11 cellular contexts compared by ENCODE assay signal in genomic region chr5:10626473-10627013, GRCh38.
DNase-seq lines count a peak whose midpoint lies in the region; TF ChIP-seq lines count a peak whose summit lies in the region.
"Had no signal": no experiment of that assay in that cellular context is flagged by ENCODE, and none has a peak within 500 bp of the region (broad histone marks: within the 10 kb centered on the region; RNA-seq: fewer than 3 reads in every experiment).

No MANE protein-coding gene starts in this region.

- TF ChIP-seq RAD21 in Ishikawa (IDR thresholded peaks at IDR 0.05; ENCODE audit: low read depth) = no peak

- peaks cover 5% of the 10 kb centered on the region for H3F3A ChIP-seq in DOHH2 (ENCODE audit: control insufficient read depth, insufficient read depth)

- TF ChIP-seq CTCF in DOHH2 (IDR thresholded peaks at IDR 0.05; ENCODE audit: low read depth, low read length, poor library complexity, severe bottlenecking) (no peak), ascending aorta (IDR thresholded peaks at IDR 0.05) (no peak), osteoblast (IDR thresholded peaks at IDR 0.05; ENCODE audit: extremely low read depth, low read depth, low read length) (no peak)

- H3K27me3 ChIP-seq in DOHH2 (ENCODE audit: control insufficient read depth, low read length) = peaks cover 5% of the 10 kb centered on the region; the same call in 1 of the 2 replicates
- H3K27me3 ChIP-seq in ascending aorta = no peaks in the 10 kb centered on the region
- H3K27me3 ChIP-seq in osteoblast (ENCODE audit: insufficient read depth, low read length) = no peaks in the 10 kb centered on the region

- H3K4me1 ChIP-seq in DOHH2 (ENCODE audit: control insufficient read depth, low read length) = peaks cover 47% of the 10 kb centered on the region
- peaks cover 0 to 12% of the 10 kb centered on the region in 2 donors for H3K4me1 ChIP-seq in ascending aorta
- H3K4me1 ChIP-seq in osteoblast (ENCODE audit: insufficient read depth, low read length) = peaks cover 6% of the 10 kb centered on the region

- no peak overlapping the region for H2AFZ ChIP-seq in osteoblast (ENCODE audit: low read length)

- H3K79me2 ChIP-seq in DOHH2 (ENCODE audit: control insufficient read depth, low read length) (no peaks in the 10 kb centered on the region), osteoblast (ENCODE audit: insufficient read depth, low read length) (no peaks in the 10 kb centered on the region)

- TF ChIP-seq EP300 in Ishikawa (IDR thresholded peaks at IDR 0.05; ENCODE audit: borderline replicate concordance) = no peak

- H3K27ac ChIP-seq in DOHH2 (ENCODE audit: low read depth, low read length) = no peak overlapping the region
- peak overlapping the region; percentile 70 to 89 for H3K27ac ChIP-seq in ascending aorta
- no peak overlapping the region for H3K27ac ChIP-seq in osteoblast (ENCODE audit: low read depth, low read length)

- H3K4me2 ChIP-seq in DOHH2 (ENCODE audit: low read length) (peak overlapping the region; percentile 90; the same call in 1 of the 2 replicates), osteoblast (ENCODE audit: insufficient read depth, low read length) (peak overlapping the region; percentile 95)

- H3K4me3 ChIP-seq in DOHH2 (ENCODE audit: low read length) = no peak overlapping the region
- H3K4me3 ChIP-seq in ascending aorta = no peak overlapping the region
- H3K4me3 ChIP-seq in osteoblast (ENCODE audit: insufficient read depth, low read length) = no peak overlapping the region

- H3K9me2 ChIP-seq in DOHH2 (replicated peaks; ENCODE audit: control insufficient read depth, low read length) = no peaks in the 10 kb centered on the region

- H3K9me3 ChIP-seq in DOHH2 (ENCODE audit: control insufficient read depth, insufficient read depth, low read length) (0 out of 2 replicates have a peak, but pooled peaks cover 3% of the 10 kb centered on the region), ascending aorta (no peaks in the 10 kb centered on the region), osteoblast (ENCODE audit: low read depth, low read length) (no peaks in the 10 kb centered on the region)

- H4K20me1 ChIP-seq in DOHH2 (ENCODE audit: control insufficient read depth, insufficient read depth, low read depth, low read length) = no peaks in the 10 kb centered on the region
- H4K20me1 ChIP-seq in osteoblast (ENCODE audit: insufficient read depth, low read length) = no peaks in the 10 kb centered on the region

- intact Hi-C loops in ascending aorta (cut with DNase I) = loop anchor here (2.0 to 5.0 kb wide), 2 partner anchors 64 to 136 kb away; partner anchors contain the start of gene DAP

- no peaks in the 10 kb centered on the region for H3K36me3 ChIP-seq in DOHH2 (ENCODE audit: control insufficient read depth, low read length)
- H3K36me3 ChIP-seq in ascending aorta = no peaks in the 10 kb centered on the region
- no peaks in the 10 kb centered on the region for H3K36me3 ChIP-seq in osteoblast (ENCODE audit: insufficient read depth, low read length)

- DNase-seq in ascending aorta (ENCODE audit: low spot score in 2 of 2) (no peak), osteoblast (ENCODE audit: insufficient read length, low spot score, missing footprints) (no peak), dedifferentiated amniotic fluid mesenchymal stem cell (ENCODE audit: extremely low spot score) (no peak), dermis blood vessel endothelial cell (no peak), C1 segment of cervical spinal cord (lab: John Stamatoyannopoulos, UW) (no peak), NCI-H1694 treated with DMSO at 0.1 percent for 48 hours (lab: John Stamatoyannopoulos, UW) (no peak)
- DNase-seq: cerebellar nuclear complex, hippocampal formation, NCI-H1048 had no signal

TF ChIP-seq in Ishikawa, 13 proteins besides CTCF, POLR2A, EP300 and RAD21:
- TF ChIP-seq YY1 (IDR thresholded peaks at IDR 0.05; ENCODE audit: low read depth) (no peak), ZBTB7A (IDR thresholded peaks at IDR 0.05; ENCODE audit: low read depth) (no peak), EGR1 (IDR thresholded peaks at IDR 0.05) (no peak), MAX (IDR thresholded peaks at IDR 0.05) (no peak), CEBPB (IDR thresholded peaks at IDR 0.05) (0 out of 2 replicates have a peak, but pooled peaks have one; percentile 15)

Comparison
In these comparisons a context has a peak if more than half of its experiments do, and no peak if none do; other contexts are left out.
1. H3K27ac ChIP-seq: peak in ascending aorta (2 of 2); none in DOHH2 (single experiment) and osteoblast (single experiment).